1 cellular context compared by ENCODE assay signal in genomic region chr10:59891349-59891748, GRCh38.
TF ChIP-seq lines count a peak whose summit lies in the region.

No MANE protein-coding gene starts in this region.

TF ChIP-seq in GM23338, 12 proteins besides CTCF, POLR2A, EP300 and RAD21 (continued from another document):
- TF ChIP-seq ZNF462 (CRISPR knock-in tag; IDR thresholded peaks at IDR 0.05) (no peak), EZH2 (IDR thresholded peaks at IDR 0.05; ENCODE audit: low read depth, unreplicated experiment) (no peak), REST (IDR thresholded peaks at IDR 0.05; ENCODE audit: unreplicated experiment) (no peak), ZNF114 (CRISPR knock-in tag; IDR thresholded peaks at IDR 0.05) (no peak), ZNF331 (CRISPR knock-in tag; IDR thresholded peaks at IDR 0.05; ENCODE audit: low read depth) (no peak), STAT1 (IDR thresholded peaks at IDR 0.05; ENCODE audit: unreplicated experiment) (no peak)
